ENCODE assay signal across 14 cellular contexts in the genomic region with DNA sequence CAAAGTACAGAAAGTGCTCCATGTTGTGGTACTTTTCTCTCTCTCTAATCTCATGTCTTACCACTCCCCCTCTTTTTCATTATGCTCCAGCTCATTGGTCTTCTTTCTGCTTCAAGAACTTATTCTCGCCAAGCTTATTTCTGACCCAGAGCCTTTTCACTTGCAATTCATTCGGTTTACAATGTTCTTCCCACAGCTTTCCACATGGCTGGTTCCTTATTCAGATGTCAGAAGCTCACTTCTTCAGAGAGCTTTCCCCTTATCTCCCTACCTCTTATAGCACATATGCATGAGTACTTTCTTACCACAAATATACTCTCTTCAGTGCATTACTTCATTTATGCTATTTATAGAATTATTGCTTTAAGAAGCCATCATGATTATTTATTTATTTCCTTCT.
DNase-seq lines count a peak whose midpoint lies in the region; ATAC-seq and TF ChIP-seq lines count a peak whose summit lies in the region.
"Had no signal": no experiment of that assay in that cellular context is flagged by ENCODE, and none has a peak within 500 bp of the region (broad histone marks: within the 10 kb centered on the region; RNA-seq: fewer than 3 reads in every experiment).

No MANE protein-coding gene starts in this region.

- TF ChIP-seq CTCF in C4-2B (conservative IDR thresholded peaks at IDR 0.05): no peak
- no peak for TF ChIP-seq CTCF in kidney epithelial cell (IDR thresholded peaks at IDR 0.05; ENCODE audit: insufficient read depth, low read length, poor library complexity, severe bottlenecking)

- H3K27me3 ChIP-seq in kidney epithelial cell (ENCODE audit: control insufficient read depth, insufficient read depth, low read length): no peaks in the 10 kb centered on the region
- H3K27me3 ChIP-seq: BLaER1 had no signal

- no peak overlapping the region for H3K4me3 ChIP-seq in kidney epithelial cell (ENCODE audit: low read depth, low read length)
- H3K4me3 ChIP-seq: BLaER1 had no signal

- no peaks in the 10 kb centered on the region for H3K36me3 ChIP-seq in kidney epithelial cell (ENCODE audit: control insufficient read depth, insufficient read depth, low read length)
- H3K36me3 ChIP-seq: BLaER1 had no signal

- H3K27ac ChIP-seq in C4-2B: peak overlapping the region; percentile 22; the same call in 1 of the 2 replicates
- H3K27ac ChIP-seq: BLaER1 had no signal

- ATAC-seq in GM19328 (IDR thresholded peaks at IDR 0.05; ENCODE audit: unreplicated experiment): no peak
- ATAC-seq in HG03521 (IDR thresholded peaks at IDR 0.05; ENCODE audit: unreplicated experiment): no peak
- ATAC-seq: HCT116 had no signal

- DNase-seq in OCI-M1 (lab: John Stamatoyannopoulos, UW) (peak; percentile 10), kidney epithelial cell (ENCODE audit: low read depth) (peak; percentile 16), renal cortical epithelial cell (ENCODE audit: low read depth) (peak; percentile 69), cerebellar cortex (ENCODE audit: low spot score) (no peak)
- DNase-seq: 8988T; AML-193; Calu3; CD4-positive, alpha-beta T cell; DMS 273 treated with DMSO at 0.1 percent for 48 hours had no signal
